ENCODE assay signal across 8 cellular contexts in genomic region chr14:75125617-75126016, GRCh38. TPM values are rescaled to one million over a fixed set of nuclear protein-coding genes. Genes with fewer than 3 reads are reported as not detected.
DNase-seq lines count a peak whose midpoint lies in the region; ATAC-seq, FAIRE-seq and TF ChIP-seq lines count a peak whose summit lies in the region.

No MANE protein-coding gene starts in this region.

- peak overlapping the region; percentile 75 to 89 (median 86); a peak in 7 of 8 replicates for H3K4me3 ChIP-seq in H1 (ENCODE audit: extremely low read depth in 1 of 4, insufficient read depth in 2 of 4, low read depth in 3 of 4, low read length in 4 of 4)
- H3K4me3 ChIP-seq in ovary = peak overlapping the region; percentile 82

- TF ChIP-seq EP300 in H1 (IDR thresholded peaks at IDR 0.05; ENCODE audit: borderline replicate concordance in 1 of 2, low read depth in 2 of 2, low read length in 2 of 2) (no peak), ovary (IDR thresholded peaks at IDR 0.05) (no peak)

- POLR2A ChIA-PET in H1 (lab: Charles Lee; ENCODE audit: partially characterized antibody) = interaction anchor here (0.9 to 1.8 kb wide), 7 partner anchors 18 to 215 kb away, joined by 3 to 14 read pairs (median 3); no protein-coding TSS in a partner anchor

- TF ChIP-seq RAD21 in H1 (IDR thresholded peaks at IDR 0.05 in 1 of 2, conservative IDR thresholded peaks at IDR 0.05 in 1 of 2; ENCODE audit: low read depth in 2 of 2, low read length in 2 of 2) = no peak

- no peak for TF ChIP-seq POLR2A in H1 (IDR thresholded peaks at IDR 0.05; ENCODE audit: control extremely low read depth in 1 of 2, low read depth in 2 of 2, low read length in 2 of 2)
- TF ChIP-seq POLR2A in ovary (IDR thresholded peaks at IDR 0.05) = no peak
- no peak for TF ChIP-seq POLR2A in GM18505 (IDR thresholded peaks at IDR 0.05; ENCODE audit: borderline replicate concordance, extremely low read depth, insufficient read depth, insufficient read length)

- peak overlapping the region in 1 of 4 experiments; percentile 94; a peak in 1 of 7 replicates for H3K9ac ChIP-seq in H1 (replicated peaks in 1 of 4; ENCODE audit: extremely low read depth in 1 of 4, low read depth in 3 of 4, low read length in 3 of 4)

- CTCF ChIA-PET in H1 (lab: Charles Lee; ENCODE audit: partially characterized antibody) = interaction anchor here (0.8 to 1.4 kb wide), 4 partner anchors 37 to 179 kb away, joined by 3 to 4 read pairs (median 3); no protein-coding TSS in a partner anchor

- no peak overlapping the region for H3K56ac ChIP-seq in H1 (replicated peaks; ENCODE audit: insufficient read length, low read depth, low read length)

- H2AK5ac ChIP-seq in H1 (ENCODE audit: low read depth, low read length) = no peak overlapping the region

- H4K20me1 ChIP-seq in H1 (replicated peaks in 1 of 2; ENCODE audit: control insufficient read depth in 1 of 2, insufficient read depth in 2 of 2, low read length in 2 of 2) = no peaks in the 10 kb centered on the region

- no peak overlapping the region for H2BK5ac ChIP-seq in H1 (ENCODE audit: low read depth, low read length)

- H2BK15ac ChIP-seq in H1 (ENCODE audit: low read length) = no peak overlapping the region

- H3K36me3 ChIP-seq in H1 (ENCODE audit: control insufficient read depth in 2 of 4, insufficient read depth in 4 of 4, low read length in 3 of 4) (no peaks in the 10 kb centered on the region), ovary (no peaks in the 10 kb centered on the region)

- no peak overlapping the region for H4K5ac ChIP-seq in H1 (ENCODE audit: insufficient read length, low read depth, low read length)

- H3K27ac ChIP-seq in H1 (ENCODE audit: low read depth, low read length) = no peak overlapping the region
- no peak overlapping the region for H3K27ac ChIP-seq in ovary

- intact Hi-C loops in ovary (cut with DNase I) = loop anchor here in 2 of 4 donors (5.0 to 10.0 kb wide), 2 partner anchors 359 to 362 kb away; no protein-coding TSS in a partner anchor

- peaks cover 0 to 11% of the 10 kb centered on the region in 2 experiments; a peak in 2 of 4 replicates for H3K79me2 ChIP-seq in H1 (ENCODE audit: control insufficient read depth in 1 of 2, insufficient read depth in 2 of 2, low read length in 2 of 2)

- no peak overlapping the region for H3K18ac ChIP-seq in H1 (ENCODE audit: extremely low read depth, low read length)

- H3K4me1 ChIP-seq in H1 (replicated peaks in 1 of 4; ENCODE audit: control insufficient read depth in 3 of 4, insufficient read depth in 4 of 4, low read length in 3 of 4) = peaks cover 0 to 4% (median 1%) of the 10 kb centered on the region in 4 experiments; a peak in 5 of 7 replicates
- H3K4me1 ChIP-seq in ovary (ENCODE audit: insufficient read depth) = peaks cover 6% of the 10 kb centered on the region

- WGBS in H1 (ENCODE audit: extremely low coverage in 1 of 2, insufficient coverage in 1 of 2, insufficient read length in 1 of 2, insufficient replicate concordance in 2 of 2, low coverage in 1 of 2, low lambda C conversion rate in 2 of 2, missing lambda C conversion rate in 1 of 2), 2 experiments = 83% methylated on average over 5 of the region's 5 CpGs; no CpG with 5 or more reads in 1 of the 2 experiments
- WGBS in ovary, 3 donors = 35 to 58% (median 55%) methylated on average over 5 of the region's 5 CpGs

- H2BK12ac ChIP-seq in H1 (ENCODE audit: low read depth, low read length) = no peak overlapping the region

- peaks cover 2% of the 10 kb centered on the region for H3K79me1 ChIP-seq in H1 (ENCODE audit: low read depth, low read length)

- no peak overlapping the region for H3K14ac ChIP-seq in H1 (ENCODE audit: insufficient read length)

- H3K23me2 ChIP-seq in H1 (ENCODE audit: low read depth, low read length) = peaks cover 10% of the 10 kb centered on the region

- H3K4ac ChIP-seq in H1 (replicated peaks; ENCODE audit: insufficient read length, low read depth, low read length) = no peak overlapping the region

- H2BK20ac ChIP-seq in H1 (ENCODE audit: low read length) = no peak overlapping the region

- H3K9me3 ChIP-seq in H1 (ENCODE audit: insufficient read depth in 2 of 2, low read depth in 1 of 2, low read length in 1 of 2) (no peaks in the 10 kb centered on the region), ovary (no peaks in the 10 kb centered on the region)

- ATAC-seq in GM18505 (IDR thresholded peaks at IDR 0.05; ENCODE audit: unreplicated experiment) (no peak), GM19328 (IDR thresholded peaks at IDR 0.05; ENCODE audit: unreplicated experiment) (no peak), GM18517 (IDR thresholded peaks at IDR 0.05; ENCODE audit: unreplicated experiment) (no peak)

- no peak for FAIRE-seq in H1 (lab: Jason Lieb, UNC)

- no peak overlapping the region for H2BK120ac ChIP-seq in H1 (replicated peaks; ENCODE audit: low read depth, low read length)

- H2AFZ ChIP-seq in H1 (ENCODE audit: low read length) = no peak overlapping the region

- peak overlapping the region; percentile 83 to 88 for H3K4me2 ChIP-seq in H1 (ENCODE audit: insufficient read depth in 1 of 2, low read depth in 2 of 2, low read length in 2 of 2)

- TF ChIP-seq CTCF in H1 (IDR thresholded peaks at IDR 0.05; ENCODE audit: control extremely low read depth in 1 of 3, insufficient read depth in 1 of 3, low read depth in 1 of 3, low read length in 3 of 3) (no peak), ovary (IDR thresholded peaks at IDR 0.05) (no peak)

- H3K23ac ChIP-seq in H1 (ENCODE audit: insufficient read length) = no peak overlapping the region

- DNase-seq in ELR (ENCODE audit: low read depth) (peak; percentile 74), NOMO-1 treated with dmso at 0.1 percent for 144 hours (lab: John Stamatoyannopoulos, UW; ENCODE audit: unreplicated experiment) (peak; percentile 41), H1 (ENCODE audit: low read depth in 1 of 2, low spot score in 2 of 2) (no peak), ovary (no peak), HUDEP-2 (lab: John Stamatoyannopoulos, UW; ENCODE audit: unreplicated experiment in 76 of 76) (no peak)

- no peak overlapping the region for H4K8ac ChIP-seq in H1 (ENCODE audit: extremely low read depth, insufficient read depth, low read length)

- H3K27me3 ChIP-seq in H1 (replicated peaks in 1 of 4; ENCODE audit: control insufficient read depth in 3 of 4, extremely low read depth in 1 of 4, insufficient read depth in 3 of 4, low read length in 3 of 4) (no peaks in the 10 kb centered on the region), ovary (no peaks in the 10 kb centered on the region)

- no peak overlapping the region for H4K91ac ChIP-seq in H1 (replicated peaks; ENCODE audit: insufficient read length, low read length)

TF ChIP-seq in H1, 55 proteins besides CTCF, POLR2A, EP300 and RAD21 (continues in another document):
- TF ChIP-seq GABPA (IDR thresholded peaks at IDR 0.05; ENCODE audit: borderline replicate concordance, insufficient read depth, low read length) = no peak
- TF ChIP-seq JUN (IDR thresholded peaks at IDR 0.05; ENCODE audit: low read depth, low read length) = no peak
- TF ChIP-seq CREB1 (IDR thresholded peaks at IDR 0.05) = no peak
- no peak for TF ChIP-seq CHD2 (IDR thresholded peaks at IDR 0.05; ENCODE audit: low read length)
- TF ChIP-seq, protein P1, sequence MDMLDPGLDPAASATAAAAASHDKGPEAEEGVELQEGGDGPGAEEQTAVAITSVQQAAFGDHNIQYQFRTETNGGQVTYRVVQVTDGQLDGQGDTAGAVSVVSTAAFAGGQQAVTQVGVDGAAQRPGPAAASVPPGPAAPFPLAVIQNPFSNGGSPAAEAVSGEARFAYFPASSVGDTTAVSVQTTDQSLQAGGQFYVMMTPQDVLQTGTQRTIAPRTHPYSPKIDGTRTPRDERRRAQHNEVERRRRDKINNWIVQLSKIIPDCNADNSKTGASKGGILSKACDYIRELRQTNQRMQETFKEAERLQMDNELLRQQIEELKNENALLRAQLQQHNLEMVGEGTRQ (IDR thresholded peaks at IDR 0.05; ENCODE audit: low read length) = no peak

RNA-seq across cellular contexts. Expression of gene NEK9, which starts 1.2 kb away (rescaled TPM):
- total RNA-seq in H1 (2021; fragmentation: NEBNext Ultra II Directional; extraction: Animal tissue kit (Norgen Biotek cat#: 25700)) = 39.5 and 43.6 TPM in 2 replicates
- 16.0 and 28.0 TPM in 2 replicates for polyA plus RNA-seq in H1 (2011; rRNA removed)
- 25.0 TPM for polyA plus RNA-seq in H1 (2011; cell fraction: cytosol; rRNA removed)
- polyA plus RNA-seq in H1 (2011; cell fraction: nucleus; rRNA removed) = 44.9 TPM
- polyA plus RNA-seq in H1 (2012, experiment 1 of 2) = 30.0 to 39.2 TPM (median 31.7 TPM) in 4 replicates
- 1.8 TPM for polyA plus RNA-seq in H1 (2012, experiment 2 of 2)
- polyA plus RNA-seq in H1 (2013, experiment 1 of 2) = 16.0 TPM
- 15.4 TPM for polyA plus RNA-seq in H1 (2013, experiment 2 of 2)
- polyA minus RNA-seq in H1 (2011; rRNA and poly(A)+ RNA removed) = 36.4 and 45.8 TPM in 2 replicates
- polyA minus RNA-seq in H1 (2011; cell fraction: cytosol; rRNA and poly(A)+ RNA removed) = 23.2 TPM
- 50.6 TPM for polyA minus RNA-seq in H1 (2011; cell fraction: nucleus; rRNA and poly(A)+ RNA removed)
- 100 to 1,000 TPM in 4 of 7 donors, 10 to 100 TPM in 3; 58.1 to 140 (median 117) TPM for total RNA-seq in ovary
- 100 to 1,000 TPM in 1 of 2 donors, 10 to 100 TPM in 1; 57.0 to 105 TPM for polyA plus RNA-seq in ovary

RNA-seq across cellular contexts. Expression of gene TMED10, which starts 50.8 kb away (rescaled TPM):
- 250 and 251 TPM in 2 replicates for total RNA-seq in H1 (2021; fragmentation: NEBNext Ultra II Directional; extraction: Animal tissue kit (Norgen Biotek cat#: 25700))
- 163 and 218 TPM in 2 replicates for polyA plus RNA-seq in H1 (2011; rRNA removed)
- polyA plus RNA-seq in H1 (2011; cell fraction: cytosol; rRNA removed) = 163 TPM
- polyA plus RNA-seq in H1 (2011; cell fraction: nucleus; rRNA removed) = 194 TPM
- 188 to 225 TPM (median 214 TPM) in 4 replicates for polyA plus RNA-seq in H1 (2012, experiment 1 of 2)
- polyA plus RNA-seq in H1 (2012, experiment 2 of 2) = 35.0 TPM
- 254 TPM for polyA plus RNA-seq in H1 (2013, experiment 1 of 2)
- polyA plus RNA-seq in H1 (2013, experiment 2 of 2) = 326 TPM
- polyA minus RNA-seq in H1 (2011; rRNA and poly(A)+ RNA removed) = 528 and 582 TPM in 2 replicates
- polyA minus RNA-seq in H1 (2011; cell fraction: cytosol; rRNA and poly(A)+ RNA removed) = 221 TPM
- polyA minus RNA-seq in H1 (2011; cell fraction: nucleus; rRNA and poly(A)+ RNA removed) = 120 TPM
- total RNA-seq in ovary = 100 to 1,000 TPM; 172 to 446 (median 287) TPM
- polyA plus RNA-seq in ovary = 100 to 1,000 TPM; 164 to 315 TPM

RNA-seq across cellular contexts. Expression of gene ZC2HC1C, which starts 56.2 kb away (rescaled TPM):
- 1.2 and 1.7 TPM in 2 replicates for total RNA-seq in H1 (2021; fragmentation: NEBNext Ultra II Directional; extraction: Animal tissue kit (Norgen Biotek cat#: 25700))
- polyA plus RNA-seq in H1 (2011; rRNA removed) (0.57 and 0.72 TPM in 2 replicates), ovary (1 to 10 TPM in 1 of 2 donors, under 1 TPM in 1; 0.46 to 2.6 TPM)
- 0.44 TPM for polyA plus RNA-seq in H1 (2011; cell fraction: cytosol; rRNA removed)
- 0.86 TPM for polyA plus RNA-seq in H1 (2011; cell fraction: nucleus; rRNA removed)
- 1.4 to 2.4 TPM (median 1.8 TPM) in 4 replicates for polyA plus RNA-seq in H1 (2012, experiment 1 of 2)
- 0.92 TPM for polyA plus RNA-seq in H1 (2012, experiment 2 of 2)
- polyA plus RNA-seq in H1 (2013, experiment 1 of 2) = 0.97 TPM
- polyA plus RNA-seq in H1 (2013, experiment 2 of 2) = 1.3 TPM
- polyA minus RNA-seq in H1 (2011; rRNA and poly(A)+ RNA removed) = 0.73 and 0.76 TPM in 2 replicates
- polyA minus RNA-seq in H1 (2011; cell fraction: cytosol; rRNA and poly(A)+ RNA removed) = 1.5 TPM
- 1.3 TPM for polyA minus RNA-seq in H1 (2011; cell fraction: nucleus; rRNA and poly(A)+ RNA removed)
- 1 to 10 TPM in 4 of 7 donors, under 1 TPM in 3; 0.66 to 9.2 (median 1.3) TPM for total RNA-seq in ovary

Comparison
In these comparisons a context has a peak if more than half of its experiments do, and no peak if none do; other contexts are left out.
1. DNase-seq: peak in ELR (single experiment) and NOMO-1 treated with dmso at 0.1 percent for 144 hours (single experiment); none in H1 (0 of 2), ovary (0 of 5) and HUDEP-2 (0 of 76).